In the genomic region with DNA sequence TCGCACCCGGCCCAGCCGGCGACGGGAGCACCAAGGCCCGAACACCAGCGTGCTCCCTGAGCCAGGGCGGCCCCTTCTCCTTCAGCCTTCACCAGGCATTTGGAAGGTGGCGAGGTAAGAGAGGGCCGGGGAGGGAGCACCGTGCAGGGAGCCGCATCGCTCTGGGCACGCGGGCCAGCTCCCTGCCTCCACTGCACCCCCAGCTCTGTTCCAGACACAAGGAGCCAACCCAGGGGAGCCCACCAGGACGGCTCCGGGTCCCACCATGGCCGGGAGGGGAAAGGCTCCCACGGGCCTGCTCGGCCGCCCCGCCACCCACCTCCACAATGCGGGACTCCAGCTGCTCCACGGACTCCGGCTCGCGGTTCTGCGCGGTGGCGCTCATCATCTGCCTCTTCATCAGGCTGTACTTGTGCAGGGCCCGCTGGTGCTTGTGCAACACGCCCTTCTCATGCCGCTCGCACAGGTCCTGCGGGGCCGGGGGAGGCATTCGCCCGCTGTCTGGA, we compare ENCODE assay signal across 21 cellular contexts. TPM values are rescaled to one million over a fixed set of nuclear protein-coding genes. Genes with fewer than 3 reads are reported as not detected.
DNase-seq lines count a peak whose midpoint lies in the region; ATAC-seq, FAIRE-seq and TF ChIP-seq lines count a peak whose summit lies in the region.
"Had no signal": no experiment of that assay in that cellular context is flagged by ENCODE, and none has a peak within 500 bp of the region (broad histone marks: within the 10 kb centered on the region; RNA-seq: fewer than 3 reads in every experiment).

No MANE protein-coding gene starts in this region.

- TF ChIP-seq EP300 in SK-N-SH (IDR thresholded peaks at IDR 0.05; ENCODE audit: borderline replicate concordance in 1 of 2, low read depth in 1 of 2, low read length in 1 of 2) (no peak), H1 (IDR thresholded peaks at IDR 0.05; ENCODE audit: borderline replicate concordance in 1 of 2, low read depth in 2 of 2, low read length in 2 of 2) (no peak)

- H3K4me1 ChIP-seq in SK-N-SH (ENCODE audit: control insufficient read depth in 1 of 2, insufficient read depth in 2 of 2, low read depth in 1 of 2, low read length in 1 of 2) (peaks cover 0 to 8% of the 10 kb centered on the region in 2 experiments; a peak in 1 of 4 replicates), H1 (replicated peaks in 1 of 4; ENCODE audit: control insufficient read depth in 3 of 4, insufficient read depth in 4 of 4, low read length in 3 of 4) (no peaks in the 10 kb centered on the region)
- H3K4me1 ChIP-seq: HAP-1 had no signal

- TF ChIP-seq RAD21 in SK-N-SH (IDR thresholded peaks at IDR 0.05; ENCODE audit: low read length) (no peak), H1 (IDR thresholded peaks at IDR 0.05 in 1 of 2, conservative IDR thresholded peaks at IDR 0.05 in 1 of 2; ENCODE audit: low read depth in 2 of 2, low read length in 2 of 2) (no peak)

- H3K4me1 Mint-ChIP-seq in stimulated activated naive B cell treated with anti-CD40 and anti-IgM and Interleukin-4, amounts not matched to agents 10 μg/mL and 1 μg/mL and 100 μg/mL, for 72 hours: peaks cover 54 to 89% of the 10 kb centered on the region in 2 donors

- H2BK15ac ChIP-seq in H1 (ENCODE audit: low read length): no peak overlapping the region

- H2BK120ac ChIP-seq in H1 (replicated peaks; ENCODE audit: low read depth, low read length): no peak overlapping the region

- DNase-seq in SK-N-SH: peak; percentile 33
- DNase-seq in H7: peak; percentile 63
- no peak for DNase-seq in H1 (ENCODE audit: low read depth in 1 of 2, low spot score in 2 of 2)
- no peak for DNase-seq in stimulated activated naive B cell treated with anti-CD40 and anti-IgM and Interleukin-4, amounts not matched to agents 10 μg/mL and 1 μg/mL and 100 μg/mL, for 72 hours
- DNase-seq: ACHN; CD4-positive, alpha-beta memory T cell; COR-L47; DND-41; GDM1; GM23248; IMR-90 had no signal

- peaks cover 0 to 20% of the 10 kb centered on the region in 2 experiments for H3K36me3 ChIP-seq in SK-N-SH (replicated peaks in 1 of 2; ENCODE audit: control insufficient read depth in 1 of 2, insufficient read depth in 2 of 2, low read length in 1 of 2)
- H3K36me3 ChIP-seq in H7 (replicated peaks; ENCODE audit: control insufficient read depth, insufficient read depth, low read length): no peaks in the 10 kb centered on the region
- peaks cover 0 to 14% (median 2%) of the 10 kb centered on the region in 4 experiments; a peak in 4 of 8 replicates for H3K36me3 ChIP-seq in H1 (ENCODE audit: control insufficient read depth in 2 of 4, insufficient read depth in 4 of 4, low read length in 3 of 4)
- H3K36me3 ChIP-seq: HAP-1 had no signal

- no peaks in the 10 kb centered on the region for H3F3A ChIP-seq in SK-N-SH (replicated peaks; ENCODE audit: insufficient read depth)

- no peak overlapping the region for H3K18ac ChIP-seq in H1 (ENCODE audit: extremely low read depth, low read length)

- no peak for FAIRE-seq in H1 (lab: Jason Lieb, UNC)
- FAIRE-seq: GM12892 had no signal

- no peak overlapping the region for H2BK12ac ChIP-seq in H1 (ENCODE audit: low read depth, low read length)

- CTCF ChIA-PET in SK-N-SH (lab: Yijun Ruan, JAX): interaction anchor here (1.3 to 1.7 kb wide), 2 partner anchors 9 to 10 kb away, joined by 3 to 7 read pairs; no protein-coding TSS in a partner anchor
- CTCF ChIA-PET in H1 (lab: Charles Lee; ENCODE audit: partially characterized antibody): interaction anchor here (1.2 to 2.1 kb wide), 6 partner anchors 9 to 113 kb away, joined by 3 to 9 read pairs (median 4); partner anchors contain the start of gene MAD1L1

- H3K9me3 ChIP-seq in SK-N-SH (no peaks in the 10 kb centered on the region), H1 (ENCODE audit: insufficient read depth in 2 of 2, low read depth in 1 of 2, low read length in 1 of 2) (no peaks in the 10 kb centered on the region)
- H3K9me3 ChIP-seq: HAP-1 had no signal

- peak overlapping the region; percentile 60; the same call in 1 of the 2 replicates for H2BK5ac ChIP-seq in H1 (ENCODE audit: low read depth, low read length)

- no peaks in the 10 kb centered on the region for H3K9me3 Mint-ChIP-seq in stimulated activated naive B cell treated with anti-CD40 and anti-IgM and Interleukin-4, amounts not matched to agents 10 μg/mL and 1 μg/mL and 100 μg/mL, for 72 hours
- H3K9me3 Mint-ChIP-seq: CD4-positive, alpha-beta memory T cell had no signal

- no peaks in the 10 kb centered on the region for H3K79me1 ChIP-seq in H1 (ENCODE audit: low read depth, low read length)

- no peaks in the 10 kb centered on the region for H3K27me3 Mint-ChIP-seq in stimulated activated naive B cell treated with anti-CD40 and anti-IgM and Interleukin-4, amounts not matched to agents 10 μg/mL and 1 μg/mL and 100 μg/mL, for 72 hours
- H3K27me3 Mint-ChIP-seq: CD4-positive, alpha-beta memory T cell had no signal

- no peak overlapping the region for H3K56ac ChIP-seq in H1 (replicated peaks; ENCODE audit: insufficient read length, low read depth, low read length)

- no peak overlapping the region for H4K8ac ChIP-seq in H1 (ENCODE audit: extremely low read depth, insufficient read depth, low read length)

- H3K4ac ChIP-seq in H1 (replicated peaks; ENCODE audit: insufficient read length, low read depth, low read length): no peak overlapping the region

- WGBS in SK-N-SH (ENCODE audit: low lambda C conversion rate): 96% methylated on average over 21 of the region's 38 CpGs
- 96% methylated on average over 21 of the region's 38 CpGs; no CpG with 5 or more reads in 1 of the 2 experiments for WGBS in H1 (ENCODE audit: extremely low coverage in 1 of 2, insufficient coverage in 1 of 2, insufficient read length in 1 of 2, insufficient replicate concordance in 2 of 2, low coverage in 1 of 2, low lambda C conversion rate in 2 of 2, missing lambda C conversion rate in 1 of 2), 2 experiments

- no peak overlapping the region for H3K4me3 ChIP-seq in SK-N-SH (ENCODE audit: low read depth in 2 of 2, low read length in 1 of 2)
- no peak overlapping the region for H3K4me3 ChIP-seq in H7 (ENCODE audit: insufficient read depth, low read depth, low read length)
- H3K4me3 ChIP-seq in H1 (ENCODE audit: extremely low read depth in 1 of 4, insufficient read depth in 2 of 4, low read depth in 3 of 4, low read length in 4 of 4): no peak overlapping the region
- H3K4me3 ChIP-seq: GM23248, HAP-1 had no signal

- no peak for TF ChIP-seq POLR2A in H1 (IDR thresholded peaks at IDR 0.05; ENCODE audit: control extremely low read depth in 1 of 2, low read depth in 2 of 2, low read length in 2 of 2)

- ATAC-seq in SK-N-SH treated with all-trans-retinoic acid at 6 μM for 48 hours: no peak
- ATAC-seq in stimulated activated naive B cell treated with anti-CD40 and anti-IgM and Interleukin-4, amounts not matched to agents 10 μg/mL and 1 μg/mL and 100 μg/mL, for 72 hours (replicated peaks): no peak
- ATAC-seq in GM19328 (IDR thresholded peaks at IDR 0.05; ENCODE audit: unreplicated experiment): no peak
- no peak for ATAC-seq in GM18868 (IDR thresholded peaks at IDR 0.05; ENCODE audit: unreplicated experiment)
- ATAC-seq in HG03521 (IDR thresholded peaks at IDR 0.05; ENCODE audit: unreplicated experiment): no peak

- H3K79me2 ChIP-seq in SK-N-SH (ENCODE audit: insufficient read depth) (no peaks in the 10 kb centered on the region), H1 (ENCODE audit: control insufficient read depth in 1 of 2, insufficient read depth in 2 of 2, low read length in 2 of 2) (no peaks in the 10 kb centered on the region)

- no peak overlapping the region for H4K91ac ChIP-seq in H1 (replicated peaks; ENCODE audit: insufficient read length, low read length)

- H3K27me3 ChIP-seq in SK-N-SH (ENCODE audit: insufficient read depth) (no peaks in the 10 kb centered on the region), H7 (ENCODE audit: control insufficient read depth, insufficient read depth, low read length) (no peaks in the 10 kb centered on the region), H1 (replicated peaks in 1 of 4; ENCODE audit: control insufficient read depth in 3 of 4, extremely low read depth in 1 of 4, insufficient read depth in 3 of 4, low read length in 3 of 4) (no peaks in the 10 kb centered on the region)

- H3K9ac ChIP-seq in SK-N-SH (no peak overlapping the region), H1 (replicated peaks in 1 of 4; ENCODE audit: extremely low read depth in 1 of 4, low read depth in 3 of 4, low read length in 3 of 4) (no peak overlapping the region)
- H3K9ac ChIP-seq: GM23248, KMS-11 had no signal

- POLR2A ChIA-PET in SK-N-SH (lab: Yijun Ruan, JAX) (interaction anchor here (1.6 kb wide), 1 partner anchor 97 kb away, joined by 5 read pairs; no protein-coding TSS in a partner anchor), H1 (lab: Charles Lee; ENCODE audit: partially characterized antibody) (interaction anchor here (1.0 to 4.1 kb wide), 7 partner anchors 9 to 97 kb away, joined by 3 to 13 read pairs (median 4); partner anchors contain the start of genes EIF3B, MRM2 and NUDT1)

- no peaks in the 10 kb centered on the region for H3K9me2 ChIP-seq in SK-N-SH

- no peak overlapping the region for H2BK20ac ChIP-seq in H1 (ENCODE audit: low read length)

- no peak overlapping the region for H3K4me2 ChIP-seq in SK-N-SH
- H3K4me2 ChIP-seq in H1 (ENCODE audit: insufficient read depth in 1 of 2, low read depth in 2 of 2, low read length in 2 of 2): no peak overlapping the region
- H3K4me2 ChIP-seq: KMS-11 had no signal

- H4K20me1 ChIP-seq in SK-N-SH (ENCODE audit: insufficient read depth) (no peaks in the 10 kb centered on the region), H1 (replicated peaks in 1 of 2; ENCODE audit: control insufficient read depth in 1 of 2, insufficient read depth in 2 of 2, low read length in 2 of 2) (peaks cover 0 to 9% of the 10 kb centered on the region in 2 experiments)

- peaks cover 74 to 90% of the 10 kb centered on the region in 2 donors for H3K36me3 Mint-ChIP-seq in stimulated activated naive B cell treated with anti-CD40 and anti-IgM and Interleukin-4, amounts not matched to agents 10 μg/mL and 1 μg/mL and 100 μg/mL, for 72 hours

- no peaks in the 10 kb centered on the region for H3K23me2 ChIP-seq in H1 (ENCODE audit: low read depth, low read length)

- H3K14ac ChIP-seq in H1 (ENCODE audit: insufficient read length): no peak overlapping the region

- H2AK5ac ChIP-seq in H1 (ENCODE audit: low read depth, low read length): no peak overlapping the region

- H3K4me3 Mint-ChIP-seq in stimulated activated naive B cell treated with anti-CD40 and anti-IgM and Interleukin-4, amounts not matched to agents 10 μg/mL and 1 μg/mL and 100 μg/mL, for 72 hours: no peak overlapping the region
- H3K4me3 Mint-ChIP-seq: CD4-positive, alpha-beta memory T cell had no signal

- H3K23ac ChIP-seq in H1 (ENCODE audit: insufficient read length): no peak overlapping the region

- H2AFZ ChIP-seq in SK-N-SH (ENCODE audit: low read depth): no peak overlapping the region
- H2AFZ ChIP-seq in H1 (ENCODE audit: low read length): no peak overlapping the region
- H2AFZ ChIP-seq: GM23248 had no signal

- peak overlapping the region; percentile 86 for H3K27ac Mint-ChIP-seq in stimulated activated naive B cell treated with anti-CD40 and anti-IgM and Interleukin-4, amounts not matched to agents 10 μg/mL and 1 μg/mL and 100 μg/mL, for 72 hours
- H3K27ac Mint-ChIP-seq: CD4-positive, alpha-beta memory T cell had no signal

- H3K27ac ChIP-seq in SK-N-SH (ENCODE audit: low read depth in 2 of 2, low read length in 1 of 2): no peak overlapping the region
- H3K27ac ChIP-seq in H1 (ENCODE audit: low read depth, low read length): no peak overlapping the region
- H3K27ac ChIP-seq: 22Rv1, C4-2B, GM23248, HL-60, KMS-11 had no signal

- no peak overlapping the region for H4K5ac ChIP-seq in H1 (ENCODE audit: insufficient read length, low read depth, low read length)

- TF ChIP-seq CTCF in SK-N-SH (IDR thresholded peaks at IDR 0.05): no peak
- TF ChIP-seq CTCF in H1 (IDR thresholded peaks at IDR 0.05; ENCODE audit: control extremely low read depth in 1 of 3, insufficient read depth in 1 of 3, low read depth in 1 of 3, low read length in 3 of 3): no peak

RNA-seq across cellular contexts. Expression of gene NUDT1, which starts 15.1 kb away (rescaled TPM):
- polyA plus RNA-seq in SK-N-SH (2012; rRNA removed) (79.5 and 98.1 TPM in 2 replicates), H1 (2011; rRNA removed) (89.5 and 101 TPM in 2 replicates)
- 69.1 and 83.0 TPM in 2 replicates for polyA plus RNA-seq in SK-N-SH (2012; cell fraction: cytosol; rRNA removed)
- polyA plus RNA-seq in SK-N-SH (2012; cell fraction: nucleus; rRNA removed): 53.9 and 64.3 TPM in 2 replicates
- total RNA-seq in H7 (2014; rRNA removed; shearing (Covaris generic)): 101 and 117 TPM in 2 replicates
- total RNA-seq in H1 (2021; fragmentation: NEBNext Ultra II Directional; extraction: Animal tissue kit (Norgen Biotek cat#: 25700)): 76.1 and 85.2 TPM in 2 replicates
- 97.8 TPM for polyA plus RNA-seq in H1 (2011; cell fraction: cytosol; rRNA removed)
- polyA plus RNA-seq in H1 (2011; cell fraction: nucleus; rRNA removed): 69.8 TPM
- 103 to 158 TPM (median 150 TPM) in 4 replicates for polyA plus RNA-seq in H1 (2012, experiment 1 of 2)
- polyA plus RNA-seq in H1 (2012, experiment 2 of 2): 122 TPM
- 52.9 TPM for polyA plus RNA-seq in H1 (2013, experiment 1 of 2)
- 59.3 TPM for polyA plus RNA-seq in H1 (2013, experiment 2 of 2)
- polyA minus RNA-seq in H1 (2011; rRNA and poly(A)+ RNA removed): 29.5 and 36.6 TPM in 2 replicates
- 29.8 TPM for polyA minus RNA-seq in H1 (2011; cell fraction: cytosol; rRNA and poly(A)+ RNA removed)
- polyA minus RNA-seq in H1 (2011; cell fraction: nucleus; rRNA and poly(A)+ RNA removed): 20.8 TPM

RNA-seq across cellular contexts. Expression of gene MRM2, which starts 15.1 kb away (rescaled TPM):
- 30.7 and 34.8 TPM in 2 replicates for polyA plus RNA-seq in SK-N-SH (2012; rRNA removed)
- polyA plus RNA-seq in SK-N-SH (2012; cell fraction: cytosol; rRNA removed): 36.0 and 37.6 TPM in 2 replicates
- 13.9 and 18.7 TPM in 2 replicates for polyA plus RNA-seq in SK-N-SH (2012; cell fraction: nucleus; rRNA removed)
- 25.8 and 32.6 TPM in 2 replicates for total RNA-seq in H7 (2014; rRNA removed; shearing (Covaris generic))
- total RNA-seq in H1 (2021; fragmentation: NEBNext Ultra II Directional; extraction: Animal tissue kit (Norgen Biotek cat#: 25700)): 38.6 and 38.7 TPM in 2 replicates
- polyA plus RNA-seq in H1 (2011; rRNA removed): 17.2 and 19.0 TPM in 2 replicates
- 26.2 TPM for polyA plus RNA-seq in H1 (2011; cell fraction: cytosol; rRNA removed)
- polyA plus RNA-seq in H1 (2011; cell fraction: nucleus; rRNA removed): 20.0 TPM
- polyA plus RNA-seq in H1 (2012, experiment 1 of 2): 36.9 to 43.2 TPM (median 37.8 TPM) in 4 replicates
- polyA plus RNA-seq in H1 (2012, experiment 2 of 2): 19.2 TPM
- polyA plus RNA-seq in H1 (2013, experiment 1 of 2): 28.5 TPM
- 29.2 TPM for polyA plus RNA-seq in H1 (2013, experiment 2 of 2)
- polyA minus RNA-seq in H1 (2011; rRNA and poly(A)+ RNA removed): 26.9 and 29.8 TPM in 2 replicates
- polyA minus RNA-seq in H1 (2011; cell fraction: cytosol; rRNA and poly(A)+ RNA removed): 13.9 TPM
- polyA minus RNA-seq in H1 (2011; cell fraction: nucleus; rRNA and poly(A)+ RNA removed): 13.0 TPM

RNA-seq across cellular contexts. Expression of gene MAD1L1, which starts 24.4 kb away (rescaled TPM):
- 28.7 and 46.2 TPM in 2 replicates for polyA plus RNA-seq in SK-N-SH (2012; rRNA removed)
- polyA plus RNA-seq in SK-N-SH (2012; cell fraction: cytosol; rRNA removed): 20.4 and 23.6 TPM in 2 replicates
- 29.9 and 64.7 TPM in 2 replicates for polyA plus RNA-seq in SK-N-SH (2012; cell fraction: nucleus; rRNA removed)
- 44.7 and 63.0 TPM in 2 replicates for total RNA-seq in H7 (2014; rRNA removed; shearing (Covaris generic))
- total RNA-seq in H1 (2021; fragmentation: NEBNext Ultra II Directional; extraction: Animal tissue kit (Norgen Biotek cat#: 25700)): 38.8 and 40.4 TPM in 2 replicates
- 44.6 and 61.5 TPM in 2 replicates for polyA plus RNA-seq in H1 (2011; rRNA removed)
- 39.0 TPM for polyA plus RNA-seq in H1 (2011; cell fraction: cytosol; rRNA removed)
- 51.0 TPM for polyA plus RNA-seq in H1 (2011; cell fraction: nucleus; rRNA removed)
- polyA plus RNA-seq in H1 (2012, experiment 1 of 2): 21.3 to 37.3 TPM (median 33.3 TPM) in 4 replicates
- polyA plus RNA-seq in H1 (2012, experiment 2 of 2): 26.7 TPM
- polyA plus RNA-seq in H1 (2013, experiment 1 of 2): 17.3 TPM
- 16.6 TPM for polyA plus RNA-seq in H1 (2013, experiment 2 of 2)
- polyA minus RNA-seq in H1 (2011; rRNA and poly(A)+ RNA removed): 21.0 and 24.8 TPM in 2 replicates
- polyA minus RNA-seq in H1 (2011; cell fraction: cytosol; rRNA and poly(A)+ RNA removed): 34.5 TPM
- polyA minus RNA-seq in H1 (2011; cell fraction: nucleus; rRNA and poly(A)+ RNA removed): 27.3 TPM

RNA-seq across cellular contexts. Expression of gene SNX8, which starts 57.1 kb away (rescaled TPM):
- 20.6 and 21.1 TPM in 2 replicates for polyA plus RNA-seq in SK-N-SH (2012; rRNA removed)
- polyA plus RNA-seq in SK-N-SH (2012; cell fraction: cytosol; rRNA removed): 13.3 and 15.9 TPM in 2 replicates
- polyA plus RNA-seq in SK-N-SH (2012; cell fraction: nucleus; rRNA removed): 25.3 and 31.1 TPM in 2 replicates
- total RNA-seq in H7 (2014; rRNA removed; shearing (Covaris generic)): 23.2 and 28.2 TPM in 2 replicates
- 46.2 and 49.5 TPM in 2 replicates for total RNA-seq in H1 (2021; fragmentation: NEBNext Ultra II Directional; extraction: Animal tissue kit (Norgen Biotek cat#: 25700))
- 69.2 and 70.8 TPM in 2 replicates for polyA plus RNA-seq in H1 (2011; rRNA removed)
- polyA plus RNA-seq in H1 (2011; cell fraction: cytosol; rRNA removed): 43.8 TPM
- 87.4 TPM for polyA plus RNA-seq in H1 (2011; cell fraction: nucleus; rRNA removed)
- 24.9 to 55.7 TPM (median 48.9 TPM) in 4 replicates for polyA plus RNA-seq in H1 (2012, experiment 1 of 2)
- 15.1 TPM for polyA plus RNA-seq in H1 (2012, experiment 2 of 2)
- 13.0 TPM for polyA plus RNA-seq in H1 (2013, experiment 1 of 2)
- polyA plus RNA-seq in H1 (2013, experiment 2 of 2): 12.5 TPM
- 76.9 and 104 TPM in 2 replicates for polyA minus RNA-seq in H1 (2011; rRNA and poly(A)+ RNA removed)
- polyA minus RNA-seq in H1 (2011; cell fraction: cytosol; rRNA and poly(A)+ RNA removed): 27.6 TPM
- 30.4 TPM for polyA minus RNA-seq in H1 (2011; cell fraction: nucleus; rRNA and poly(A)+ RNA removed)

Comparison
In these comparisons a context has a peak if more than half of its experiments do, and no peak if none do; other contexts are left out.
1. DNase-seq: peak in SK-N-SH (single experiment) and H7 (single experiment); none in H1 (0 of 2) and stimulated activated naive B cell treated with anti-CD40 and anti-IgM and Interleukin-4, amounts not matched to agents 10 μg/mL and 1 μg/mL and 100 μg/mL, for 72 hours (single experiment).